In genomic region chr2:85886141-85886540, GRCh38 we compare ENCODE assay signal across 1 cellular context.
TF ChIP-seq lines count a peak whose summit lies in the region.

No MANE protein-coding gene starts in this region.

TF ChIP-seq in endothelial cell of umbilical vein, 7 proteins besides CTCF, POLR2A, EP300 and RAD21 (continued from another document):
- no peak for TF ChIP-seq MAX (IDR thresholded peaks at IDR 0.05; ENCODE audit: insufficient read depth, insufficient read length)
